Comparison of ENCODE assay signal across 15 cellular contexts in the genomic region with DNA sequence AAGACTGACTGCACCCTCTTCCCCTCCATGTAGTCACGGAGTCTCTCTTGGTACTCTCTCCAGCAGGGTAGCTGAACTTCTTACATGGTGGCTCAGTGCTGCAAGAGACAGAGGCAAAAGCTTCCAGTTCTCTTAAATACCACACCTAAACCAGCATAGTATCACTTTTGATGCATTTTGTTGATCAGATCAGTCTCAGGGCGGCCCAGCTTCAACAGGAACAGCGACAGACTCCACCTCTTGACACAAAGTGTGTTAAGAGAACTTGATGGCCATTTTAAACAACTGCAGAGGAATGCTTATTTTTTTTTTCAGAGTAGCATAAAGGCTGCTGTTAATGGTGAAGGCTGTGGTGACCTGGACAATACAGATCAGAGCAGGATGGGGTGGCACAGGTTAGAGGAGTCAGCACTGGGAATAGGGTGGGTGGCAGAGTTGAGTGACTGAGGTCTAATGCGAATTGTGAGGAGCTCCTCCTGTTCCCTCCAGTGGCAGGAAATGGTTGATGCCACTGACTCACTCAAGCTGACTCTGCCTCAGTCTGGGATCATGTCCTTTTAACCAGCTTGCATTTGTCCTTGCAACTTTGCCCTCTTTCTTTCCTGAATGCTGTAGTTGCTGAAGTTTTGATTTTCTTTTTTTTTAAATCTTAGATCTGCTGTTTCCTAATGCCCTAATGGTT. TPM values are rescaled to one million over a fixed set of nuclear protein-coding genes. Genes with fewer than 3 reads are reported as not detected.
DNase-seq lines count a peak whose midpoint lies in the region; ATAC-seq and TF ChIP-seq lines count a peak whose summit lies in the region.
"Had no signal": no experiment of that assay in that cellular context is flagged by ENCODE, and none has a peak within 500 bp of the region (broad histone marks: within the 10 kb centered on the region; RNA-seq: fewer than 3 reads in every experiment).

No MANE protein-coding gene starts in this region.

- no peaks in the 10 kb centered on the region for H3K9me3 ChIP-seq in Caco-2

- ATAC-seq in WTC11: peak; percentile 98
- peak; percentile 37 for ATAC-seq in left colon
- no peak for ATAC-seq in T-cell (replicated peaks in 1 of 4)
- ATAC-seq: activated CD4-positive, CD25-positive, alpha-beta regulatory T cell treated with anti-CD3 and anti-CD28 coated beads, Interleukin-2, amount 50 U/mL, for 24 hours; Right ventricle myocardium inferior had no signal

- peaks cover 20% of the 10 kb centered on the region for H3K4me1 ChIP-seq in Caco-2

- H3K27me3 Mint-ChIP-seq in WTC11 (ENCODE audit: low read depth): no peaks in the 10 kb centered on the region
- H3K27me3 Mint-ChIP-seq in Caco-2 (ENCODE audit: insufficient read depth, unreplicated experiment): no peaks in the 10 kb centered on the region
- no peaks in the 10 kb centered on the region for H3K27me3 Mint-ChIP-seq in T-cell

- H3K27ac Mint-ChIP-seq in WTC11 (no peak overlapping the region), Caco-2 (ENCODE audit: unreplicated experiment) (no peak overlapping the region), T-cell (no peak overlapping the region)
- H3K27ac Mint-ChIP-seq: CD4-positive, CD25-positive, alpha-beta regulatory T cell had no signal

- H3K9me3 Mint-ChIP-seq in WTC11: no peaks in the 10 kb centered on the region
- H3K9me3 Mint-ChIP-seq in Caco-2 (ENCODE audit: unreplicated experiment): no peaks in the 10 kb centered on the region
- H3K9me3 Mint-ChIP-seq in T-cell: no peaks in the 10 kb centered on the region

- H3K4me3 ChIP-seq in Caco-2 (ENCODE audit: low read depth, low read length): no peak overlapping the region

- in situ Hi-C loops in ACHN (cut with HindIII; ENCODE audit: low pct_ligation_motif_present, low pct_unique_long_range_greater_than_20kb, low sequenced_read_pairs): no loop called here

- H3K4me1 Mint-ChIP-seq in WTC11 (peaks cover 7% of the 10 kb centered on the region), Caco-2 (ENCODE audit: low read depth, unreplicated experiment) (peaks cover 11% of the 10 kb centered on the region), T-cell (no peaks in the 10 kb centered on the region)
- H3K4me1 Mint-ChIP-seq: CD4-positive, CD25-positive, alpha-beta regulatory T cell had no signal

- DNase-seq in ACHN (peak; percentile 11), HT-29 (ENCODE audit: low spot score) (peak; percentile 42), WTC11 (ENCODE audit: low spot score) (peak; percentile 15), left colon (no peak), ureter (ENCODE audit: low spot score) (no peak), Caco-2 (no peak), T-cell (no peak), NOMO-1 treated with DMSO at 0.1 percent for 48 hours (lab: John Stamatoyannopoulos, UW; ENCODE audit: unreplicated experiment) (no peak)
- DNase-seq: activated effector memory CD4-positive, alpha-beta T cell treated with anti-CD3 and anti-CD28 coated beads, Interleukin-2, amount 50 U/mL, for 16 hours; CD4-positive, CD25-positive, alpha-beta regulatory T cell; dermis blood vessel endothelial cell; hippocampal formation; NCI-H2029 had no signal

- TF ChIP-seq CTCF in WTC11 (IDR thresholded peaks at IDR 0.05) (no peak), Caco-2 (IDR thresholded peaks at IDR 0.05; ENCODE audit: insufficient read depth in 1 of 2, low read depth in 1 of 2, low read length in 1 of 2, severe bottlenecking in 1 of 2, unreplicated experiment in 1 of 2) (no peak)

- H3K4me3 Mint-ChIP-seq in WTC11: no peak overlapping the region
- no peak overlapping the region for H3K4me3 Mint-ChIP-seq in Caco-2 (ENCODE audit: unreplicated experiment)
- H3K4me3 Mint-ChIP-seq in T-cell: no peak overlapping the region
- H3K4me3 Mint-ChIP-seq: CD4-positive, CD25-positive, alpha-beta regulatory T cell had no signal

- H3K36me3 Mint-ChIP-seq in WTC11: no peaks in the 10 kb centered on the region
- H3K36me3 Mint-ChIP-seq in Caco-2 (ENCODE audit: insufficient read depth, unreplicated experiment): no peaks in the 10 kb centered on the region
- no peaks in the 10 kb centered on the region for H3K36me3 Mint-ChIP-seq in T-cell
- H3K36me3 Mint-ChIP-seq: CD4-positive, CD25-positive, alpha-beta regulatory T cell had no signal

- no TSS peak for BruUV-seq in Caco-2 (replicated peaks; lab: Mats Ljungman, UMichigan)

- no peaks in the 10 kb centered on the region for H3K36me3 ChIP-seq in Caco-2 (ENCODE audit: control insufficient read depth, insufficient read depth, low read length)

- no peaks in the 10 kb centered on the region for H3K27me3 ChIP-seq in Caco-2 (replicated peaks; ENCODE audit: control insufficient read depth, insufficient read depth, low read length)

- intact Hi-C loops in left colon (cut with DNase I, micrococcal nuclease): no loop called here
- intact Hi-C loops in Caco-2 (cut with micrococcal nuclease; ENCODE audit: unreplicated experiment): no loop called here

- CTCF ChIA-PET in WTC11 (lab: Charles Lee) (interaction anchor here (0.7 to 3.4 kb wide), 5 partner anchors 12 to 168 kb away, joined by 3 to 54 read pairs (median 4); no protein-coding TSS in a partner anchor), Caco-2 (lab: Charles Lee) (interaction anchor here (0.9 to 2.1 kb wide), 2 partner anchors 37 to 38 kb away, joined by 4 to 15 read pairs; no protein-coding TSS in a partner anchor), T-cell (lab: Charles Lee) (no interaction called here)

- POLR2A ChIA-PET in WTC11 (lab: Charles Lee) (no interaction called here), Caco-2 (lab: Charles Lee) (no interaction called here), T-cell (lab: Charles Lee) (no interaction called here)

TF ChIP-seq in WTC11, 78 proteins besides CTCF, POLR2A, EP300 and RAD21:
- no peak for TF ChIP-seq SOX15 (CRISPR knock-in tag; IDR thresholded peaks at IDR 0.05)
- TF ChIP-seq, protein P1, sequence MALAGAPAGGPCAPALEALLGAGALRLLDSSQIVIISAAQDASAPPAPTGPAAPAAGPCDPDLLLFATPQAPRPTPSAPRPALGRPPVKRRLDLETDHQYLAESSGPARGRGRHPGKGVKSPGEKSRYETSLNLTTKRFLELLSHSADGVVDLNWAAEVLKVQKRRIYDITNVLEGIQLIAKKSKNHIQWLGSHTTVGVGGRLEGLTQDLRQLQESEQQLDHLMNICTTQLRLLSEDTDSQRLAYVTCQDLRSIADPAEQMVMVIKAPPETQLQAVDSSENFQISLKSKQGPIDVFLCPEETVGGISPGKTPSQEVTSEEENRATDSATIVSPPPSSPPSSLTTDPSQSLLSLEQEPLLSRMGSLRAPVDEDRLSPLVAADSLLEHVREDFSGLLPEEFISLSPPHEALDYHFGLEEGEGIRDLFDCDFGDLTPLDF (CRISPR knock-in tag; IDR thresholded peaks at IDR 0.05): no peak

RNA-seq across cellular contexts. Expression of gene MGAM, which starts 17.3 kb away (rescaled TPM):
- total RNA-seq in HT-29 (2014; rRNA removed; shearing (Covaris generic)): under 0.01 and 0.05 TPM in 2 replicates
- total RNA-seq in WTC11 (2021) (0.14 to 0.16 TPM (median 0.15 TPM) in 3 replicates), left colon (1 to 10 TPM; 1.0 to 2.8 TPM), ureter (0.47 TPM), Caco-2 (2022) (0.61 and 0.86 TPM in 2 replicates), T-cell (under 1 TPM; 0.03 to 0.20 (median 0.13) TPM)
- total RNA-seq: CD4-positive, CD25-positive, alpha-beta regulatory T cell; dermis blood vessel endothelial cell had no signal

RNA-seq across cellular contexts. Expression of gene TAS2R38, which starts 39.4 kb away (rescaled TPM):
- 0.08 and 0.36 TPM in 2 replicates for total RNA-seq in HT-29 (2014; rRNA removed; shearing (Covaris generic))
- total RNA-seq in WTC11 (2021): 0.16 to 0.23 TPM in 2 of 3 replicates, not detected in the other
- total RNA-seq in left colon: not detected
- total RNA-seq in ureter: not detected
- total RNA-seq in Caco-2 (2022): 0.37 TPM in 1 of 2 replicates, not detected in the other
- not detected for total RNA-seq in T-cell
- total RNA-seq: CD4-positive, CD25-positive, alpha-beta regulatory T cell; dermis blood vessel endothelial cell; Right ventricle myocardium inferior had no signal

Comparison
In these comparisons a context has a peak if more than half of its experiments do, and no peak if none do; other contexts are left out.
1. DNase-seq: peak in ACHN (single experiment), HT-29 (single experiment) and WTC11 (single experiment); none in left colon (0 of 2), ureter (single experiment), Caco-2 (0 of 2), T-cell (0 of 34) and NOMO-1 treated with DMSO at 0.1 percent for 48 hours (single experiment).
2. ATAC-seq: peak in WTC11 (single experiment) and left colon (single experiment); none in T-cell (0 of 4).
3. CTCF ChIA-PET loops: an anchor here in WTC11 (0.7 to 3.4 kb wide) and Caco-2 (0.9 to 2.1 kb wide); none called in T-cell.